Comparison of ENCODE assay signal across 1 cellular context in the genomic region with DNA sequence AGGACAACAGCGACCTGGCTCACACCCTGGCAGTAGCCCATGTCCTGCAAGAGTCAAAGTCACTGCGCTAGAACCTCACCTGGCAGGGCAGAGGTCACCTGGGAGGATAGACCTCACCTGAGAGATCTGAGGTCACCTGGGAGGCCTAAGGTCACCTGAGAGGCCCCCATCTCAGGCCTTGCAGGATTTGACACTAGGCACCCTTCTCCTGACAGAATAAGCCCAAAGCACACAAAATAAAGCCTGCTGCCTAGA.
TF ChIP-seq lines count a peak whose summit lies in the region.

No MANE protein-coding gene starts in this region.

TF ChIP-seq in GM23338, 12 proteins besides CTCF, POLR2A, EP300 and RAD21 (continued from another document):
- TF ChIP-seq, protein P1, sequence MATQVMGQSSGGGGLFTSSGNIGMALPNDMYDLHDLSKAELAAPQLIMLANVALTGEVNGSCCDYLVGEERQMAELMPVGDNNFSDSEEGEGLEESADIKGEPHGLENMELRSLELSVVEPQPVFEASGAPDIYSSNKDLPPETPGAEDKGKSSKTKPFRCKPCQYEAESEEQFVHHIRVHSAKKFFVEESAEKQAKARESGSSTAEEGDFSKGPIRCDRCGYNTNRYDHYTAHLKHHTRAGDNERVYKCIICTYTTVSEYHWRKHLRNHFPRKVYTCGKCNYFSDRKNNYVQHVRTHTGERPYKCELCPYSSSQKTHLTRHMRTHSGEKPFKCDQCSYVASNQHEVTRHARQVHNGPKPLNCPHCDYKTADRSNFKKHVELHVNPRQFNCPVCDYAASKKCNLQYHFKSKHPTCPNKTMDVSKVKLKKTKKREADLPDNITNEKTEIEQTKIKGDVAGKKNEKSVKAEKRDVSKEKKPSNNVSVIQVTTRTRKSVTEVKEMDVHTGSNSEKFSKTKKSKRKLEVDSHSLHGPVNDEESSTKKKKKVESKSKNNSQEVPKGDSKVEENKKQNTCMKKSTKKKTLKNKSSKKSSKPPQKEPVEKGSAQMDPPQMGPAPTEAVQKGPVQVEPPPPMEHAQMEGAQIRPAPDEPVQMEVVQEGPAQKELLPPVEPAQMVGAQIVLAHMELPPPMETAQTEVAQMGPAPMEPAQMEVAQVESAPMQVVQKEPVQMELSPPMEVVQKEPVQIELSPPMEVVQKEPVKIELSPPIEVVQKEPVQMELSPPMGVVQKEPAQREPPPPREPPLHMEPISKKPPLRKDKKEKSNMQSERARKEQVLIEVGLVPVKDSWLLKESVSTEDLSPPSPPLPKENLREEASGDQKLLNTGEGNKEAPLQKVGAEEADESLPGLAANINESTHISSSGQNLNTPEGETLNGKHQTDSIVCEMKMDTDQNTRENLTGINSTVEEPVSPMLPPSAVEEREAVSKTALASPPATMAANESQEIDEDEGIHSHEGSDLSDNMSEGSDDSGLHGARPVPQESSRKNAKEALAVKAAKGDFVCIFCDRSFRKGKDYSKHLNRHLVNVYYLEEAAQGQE (IDR thresholded peaks at IDR 0.05; ENCODE audit: unreplicated experiment) = no peak
- no peak for TF ChIP-seq ZNF331 (CRISPR knock-in tag; IDR thresholded peaks at IDR 0.05; ENCODE audit: low read depth)
- TF ChIP-seq STAT1 (IDR thresholded peaks at IDR 0.05; ENCODE audit: unreplicated experiment) = no peak
- no peak for TF ChIP-seq JUNB (IDR thresholded peaks at IDR 0.05; ENCODE audit: unreplicated experiment)
- no peak for TF ChIP-seq EZH2 (IDR thresholded peaks at IDR 0.05; ENCODE audit: low read depth, unreplicated experiment)
- TF ChIP-seq, protein P2, sequence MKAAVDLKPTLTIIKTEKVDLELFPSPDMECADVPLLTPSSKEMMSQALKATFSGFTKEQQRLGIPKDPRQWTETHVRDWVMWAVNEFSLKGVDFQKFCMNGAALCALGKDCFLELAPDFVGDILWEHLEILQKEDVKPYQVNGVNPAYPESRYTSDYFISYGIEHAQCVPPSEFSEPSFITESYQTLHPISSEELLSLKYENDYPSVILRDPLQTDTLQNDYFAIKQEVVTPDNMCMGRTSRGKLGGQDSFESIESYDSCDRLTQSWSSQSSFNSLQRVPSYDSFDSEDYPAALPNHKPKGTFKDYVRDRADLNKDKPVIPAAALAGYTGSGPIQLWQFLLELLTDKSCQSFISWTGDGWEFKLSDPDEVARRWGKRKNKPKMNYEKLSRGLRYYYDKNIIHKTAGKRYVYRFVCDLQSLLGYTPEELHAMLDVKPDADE (IDR thresholded peaks at IDR 0.05) = no peak
